ENCODE assay signal across 1 cellular context in genomic region chr11:64879226-64879900, GRCh38.
TF ChIP-seq lines count a peak whose summit lies in the region.

No MANE protein-coding gene starts in this region.

TF ChIP-seq in endothelial cell of umbilical vein, 7 proteins besides CTCF, POLR2A, EP300 and RAD21 (continued from another document):
- TF ChIP-seq GATA2 (IDR thresholded peaks at IDR 0.05; ENCODE audit: insufficient read depth, insufficient read length, low read depth, low read length): no peak
- no peak for TF ChIP-seq JUN (IDR thresholded peaks at IDR 0.05; ENCODE audit: borderline replicate concordance, insufficient read depth, insufficient read length, low read depth)
- TF ChIP-seq MAX (IDR thresholded peaks at IDR 0.05; ENCODE audit: insufficient read depth, insufficient read length): no peak
- TF ChIP-seq POLR2AphosphoS5 (IDR thresholded peaks at IDR 0.05; ENCODE audit: insufficient read depth, low read depth, low read length): no peak
- TF ChIP-seq EZH2 (IDR thresholded peaks at IDR 0.05; ENCODE audit: borderline replicate concordance, low read depth, low read length, severe bottlenecking): no peak
- no peak for TF ChIP-seq FOS (IDR thresholded peaks at IDR 0.05; ENCODE audit: borderline replicate concordance, insufficient read depth, low read length)
